Comparison of ENCODE assay signal across 1 cellular context in genomic region chr12:77179515-77179914, GRCh38.
TF ChIP-seq lines count a peak whose summit lies in the region.

No MANE protein-coding gene starts in this region.

TF ChIP-seq in GM23338, 12 proteins besides CTCF, POLR2A, EP300 and RAD21 (continued from another document):
- TF ChIP-seq ZNF462 (CRISPR knock-in tag; IDR thresholded peaks at IDR 0.05) (no peak), ZNF114 (CRISPR knock-in tag; IDR thresholded peaks at IDR 0.05) (no peak), CREB1 (CRISPR knock-in tag; IDR thresholded peaks at IDR 0.05; ENCODE audit: low read depth) (no peak), REST (IDR thresholded peaks at IDR 0.05; ENCODE audit: unreplicated experiment) (no peak), ETS1 (IDR thresholded peaks at IDR 0.05) (no peak), EZH2 (IDR thresholded peaks at IDR 0.05; ENCODE audit: low read depth, unreplicated experiment) (no peak), EZH2phosphoT487 (IDR thresholded peaks at IDR 0.05; ENCODE audit: unreplicated experiment) (no peak), ZNF331 (CRISPR knock-in tag; IDR thresholded peaks at IDR 0.05; ENCODE audit: low read depth) (no peak), JUNB (IDR thresholded peaks at IDR 0.05; ENCODE audit: unreplicated experiment) (no peak)
